11 cellular contexts compared by ENCODE assay signal in genomic region chr19:48394331-48395169, GRCh38. TPM values are rescaled to one million over a fixed set of nuclear protein-coding genes. Genes with fewer than 3 reads are reported as not detected.
DNase-seq lines count a peak whose midpoint lies in the region; ATAC-seq, FAIRE-seq and TF ChIP-seq lines count a peak whose summit lies in the region.
"Had no signal": no experiment of that assay in that cellular context is flagged by ENCODE, and none has a peak within 500 bp of the region (broad histone marks: within the 10 kb centered on the region; RNA-seq: fewer than 3 reads in every experiment).

No MANE protein-coding gene starts in this region.

- FAIRE-seq in GM19239 (lab: Jason Lieb, UNC) = no peak

- H3K36me3 Mint-ChIP-seq in activated naive CD4-positive, alpha-beta T cell treated with anti-CD3 and anti-CD28 coated beads, Interleukin-2, amount 50 U/mL, for 24 hours = no peaks in the 10 kb centered on the region
- H3K36me3 Mint-ChIP-seq: natural killer cell treated with Interleukin-12 subunit alpha and Interleukin-12 subunit beta and Interleukin-15 and Interleukin-18, amount 100 ng/mL, for 72 hours had no signal

- no peak for TF ChIP-seq CTCF in fibroblast of villous mesenchyme (IDR thresholded peaks at IDR 0.05; ENCODE audit: insufficient read depth, low read depth, low read length)

- peaks cover 18% of the 10 kb centered on the region for H3K27me3 Mint-ChIP-seq in activated naive CD4-positive, alpha-beta T cell treated with anti-CD3 and anti-CD28 coated beads, Interleukin-2, amount 50 U/mL, for 24 hours
- peaks cover 60% of the 10 kb centered on the region for H3K27me3 Mint-ChIP-seq in stimulated activated naive CD8-positive, alpha-beta T cell treated with anti-CD3 and anti-CD28 coated beads, Interleukin-15, amount 100 ng/mL, for 72 hours

- H3K27ac Mint-ChIP-seq in activated naive CD4-positive, alpha-beta T cell treated with anti-CD3 and anti-CD28 coated beads, Interleukin-2, amount 50 U/mL, for 24 hours = no peak overlapping the region
- H3K27ac Mint-ChIP-seq in stimulated activated naive CD8-positive, alpha-beta T cell treated with anti-CD3 and anti-CD28 coated beads, Interleukin-15, amount 100 ng/mL, for 72 hours = no peak overlapping the region
- H3K27ac Mint-ChIP-seq: natural killer cell treated with Interleukin-12 subunit alpha and Interleukin-12 subunit beta and Interleukin-15 and Interleukin-18, amount 100 ng/mL, for 72 hours had no signal

- DNase-seq in activated naive CD4-positive, alpha-beta T cell (lab: John Stamatoyannopoulos, UW) = no peak
- DNase-seq in SW480 (ENCODE audit: low spot score) (peak; percentile 58), fibroblast of villous mesenchyme (ENCODE audit: low read depth) (no peak), GM19239 (ENCODE audit: insufficient read length, low spot score) (no peak)
- DNase-seq in stimulated activated naive CD8-positive, alpha-beta T cell treated with anti-CD3 and anti-CD28 coated beads, Interleukin-15, amount 100 ng/mL, for 72 hours = no peak
- DNase-seq: NCI-H2029 had no signal

- peak overlapping the region; percentile 39 for H3K4me3 ChIP-seq in fibroblast of villous mesenchyme (ENCODE audit: low read depth, low read length)

- peak overlapping the region; percentile 47 for H3K4me3 Mint-ChIP-seq in activated naive CD4-positive, alpha-beta T cell treated with anti-CD3 and anti-CD28 coated beads, Interleukin-2, amount 50 U/mL, for 24 hours
- H3K4me3 Mint-ChIP-seq in stimulated activated naive CD8-positive, alpha-beta T cell treated with anti-CD3 and anti-CD28 coated beads, Interleukin-15, amount 100 ng/mL, for 72 hours = peak overlapping the region; percentile 58 to 68
- H3K4me3 Mint-ChIP-seq: natural killer cell treated with Interleukin-12 subunit alpha and Interleukin-12 subunit beta and Interleukin-15 and Interleukin-18, amount 100 ng/mL, for 72 hours had no signal

- no peak for ATAC-seq in stimulated activated naive CD8-positive, alpha-beta T cell treated with anti-CD3 and anti-CD28 coated beads, Interleukin-15, amount 100 ng/mL, for 72 hours
- ATAC-seq in activated CD4-positive, CD25-positive, alpha-beta regulatory T cell treated with anti-CD3 and anti-CD28 coated beads, Interleukin-2, amount 50 U/mL, for 24 hours = no peak
- ATAC-seq in HG03135 (IDR thresholded peaks at IDR 0.05; ENCODE audit: unreplicated experiment) = no peak
- ATAC-seq: gastroesophageal sphincter; natural killer cell treated with Interleukin-12 subunit alpha and Interleukin-12 subunit beta and Interleukin-15 and Interleukin-18, amount 100 ng/mL, for 72 hours had no signal

- no peaks in the 10 kb centered on the region for H3K9me3 Mint-ChIP-seq in activated naive CD4-positive, alpha-beta T cell treated with anti-CD3 and anti-CD28 coated beads, Interleukin-2, amount 50 U/mL, for 24 hours
- H3K9me3 Mint-ChIP-seq in stimulated activated naive CD8-positive, alpha-beta T cell treated with anti-CD3 and anti-CD28 coated beads, Interleukin-15, amount 100 ng/mL, for 72 hours = peaks cover 0 to 3% of the 10 kb centered on the region in 2 donors

- H3K4me1 Mint-ChIP-seq in activated naive CD4-positive, alpha-beta T cell treated with anti-CD3 and anti-CD28 coated beads, Interleukin-2, amount 50 U/mL, for 24 hours = peaks cover 56% of the 10 kb centered on the region
- peaks cover 78% of the 10 kb centered on the region for H3K4me1 Mint-ChIP-seq in stimulated activated naive CD8-positive, alpha-beta T cell treated with anti-CD3 and anti-CD28 coated beads, Interleukin-15, amount 100 ng/mL, for 72 hours

RNA-seq across cellular contexts. Expression of gene GRIN2D, which starts 1.1 kb away (rescaled TPM):
- total RNA-seq in fibroblast of villous mesenchyme = 0.86 and 1.9 TPM in 2 replicates

RNA-seq across cellular contexts. Expression of gene KDELR1, which starts 3.2 kb away (rescaled TPM):
- total RNA-seq in fibroblast of villous mesenchyme = 72.2 and 111 TPM in 2 replicates

RNA-seq across cellular contexts. Expression of gene SYNGR4, which starts 30.4 kb away (rescaled TPM):
- total RNA-seq in fibroblast of villous mesenchyme = not detected in 2 replicates
- total RNA-seq: gastroesophageal sphincter had no signal

RNA-seq across cellular contexts. Expression of gene TMEM143, which starts 30.8 kb away (rescaled TPM):
- 2.9 and 3.0 TPM in 2 replicates for total RNA-seq in fibroblast of villous mesenchyme

RNA-seq across cellular contexts. Expression of gene GRWD1, which starts 51.2 kb away (rescaled TPM):
- total RNA-seq in fibroblast of villous mesenchyme = 25.1 and 38.4 TPM in 2 replicates
